8 cellular contexts compared by ENCODE assay signal in the genomic region with DNA sequence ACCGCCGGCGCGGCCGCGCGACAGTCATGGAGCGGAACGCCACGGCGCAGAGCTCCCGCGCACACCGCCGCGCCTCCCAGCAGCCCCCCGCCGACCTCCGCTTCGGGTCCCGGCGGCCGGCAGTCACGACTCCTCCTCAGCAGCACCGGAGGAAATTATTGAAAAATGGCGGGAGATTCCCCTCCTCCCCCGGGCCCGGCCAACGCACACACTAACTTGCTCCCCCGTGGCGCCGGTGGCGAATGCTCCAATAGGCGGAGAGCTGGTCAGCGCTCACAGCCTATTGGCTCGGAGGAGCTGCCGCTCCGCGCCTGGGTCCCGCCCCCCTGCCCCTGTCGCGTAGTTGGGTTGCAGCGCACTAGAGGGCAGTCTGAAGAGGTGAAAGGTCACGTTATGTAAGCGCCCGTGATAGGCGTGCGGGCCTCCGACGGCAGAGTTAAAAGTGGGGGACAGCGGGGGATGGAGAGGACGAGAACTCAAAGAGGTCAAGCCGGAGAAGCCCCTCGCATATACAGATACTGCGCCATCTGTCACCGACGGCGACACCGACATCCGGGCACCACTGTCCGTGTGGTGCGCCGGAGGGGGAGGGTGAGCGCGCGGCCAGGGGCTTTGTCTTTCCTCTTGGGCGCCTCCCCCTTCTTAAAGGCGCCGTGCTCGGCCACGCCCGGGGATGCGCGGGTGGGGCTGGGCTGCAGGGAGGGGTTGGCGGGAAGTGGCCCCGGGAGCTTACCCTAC. TPM values are rescaled to one million over a fixed set of nuclear protein-coding genes. Genes with fewer than 3 reads are reported as not detected.
DNase-seq lines count a peak whose midpoint lies in the region; ATAC-seq and TF ChIP-seq lines count a peak whose summit lies in the region.

TSS of gene BAZ1B (minus strand) at position 213 of the 738 bp plus-strand sequence. CDS start 360 bp downstream, outside the sequence.

- peak in 1 of 2 donors; percentile 5 for TF ChIP-seq POLR2A in suprapubic skin (IDR thresholded peaks at IDR 0.05)

- DNase-seq in NCI-H1092 (lab: John Stamatoyannopoulos, UW) (peak; percentile 99), globus pallidus (ENCODE audit: low spot score) (peak; percentile 98), nucleus accumbens (lab: John Stamatoyannopoulos, UW) (peak; percentile 71 to 99 (median 97)), suprapubic skin (ENCODE audit: low spot score in 2 of 2) (peak; percentile 99 to 100)

- H3K36me3 Mint-ChIP-seq in activated naive CD4-positive, alpha-beta T cell treated with anti-CD3 and anti-CD28 coated beads, Interleukin-2, amount 50 U/mL, for 24 hours, result peaks cover 17% of the 10 kb centered on the region

- H3K27ac ChIP-seq in suprapubic skin, result peak within 1 kb of the TSS; percentile 91

- TF ChIP-seq EP300 in suprapubic skin (IDR thresholded peaks at IDR 0.05), result no peak

- H3K27ac Mint-ChIP-seq in activated naive CD4-positive, alpha-beta T cell treated with anti-CD3 and anti-CD28 coated beads, Interleukin-2, amount 50 U/mL, for 24 hours, result peak within 1 kb of the TSS; percentile 97

- ATAC-seq in HG02588 (IDR thresholded peaks at IDR 0.05; ENCODE audit: unreplicated experiment) (peak; percentile 82), SK-N-SH treated with all-trans-retinoic acid at 6 μM for 48 hours (peak; percentile 95)

- no peaks in the 10 kb centered on the region for H3K36me3 ChIP-seq in suprapubic skin

- peaks cover 43% of the 10 kb centered on the region for H3K4me1 ChIP-seq in suprapubic skin

- no peaks in the 10 kb centered on the region for H3K27me3 ChIP-seq in suprapubic skin

- H3K4me1 Mint-ChIP-seq in activated naive CD4-positive, alpha-beta T cell treated with anti-CD3 and anti-CD28 coated beads, Interleukin-2, amount 50 U/mL, for 24 hours, result peaks cover 65% of the 10 kb centered on the region

- H3K9me3 ChIP-seq in suprapubic skin, result no peaks in the 10 kb centered on the region

- H3K4me3 ChIP-seq in GM08714 (ENCODE audit: low read length), result peak within 1 kb of the TSS; percentile 100
- H3K4me3 ChIP-seq in suprapubic skin, result peak within 1 kb of the TSS; percentile 91

- H3K9me3 Mint-ChIP-seq in activated naive CD4-positive, alpha-beta T cell treated with anti-CD3 and anti-CD28 coated beads, Interleukin-2, amount 50 U/mL, for 24 hours, result no peaks in the 10 kb centered on the region

- WGBS in suprapubic skin, result 0% methylated on average over 10 of the region's 76 CpGs

- peak within 1 kb of the TSS; percentile 96 for H3K4me3 Mint-ChIP-seq in activated naive CD4-positive, alpha-beta T cell treated with anti-CD3 and anti-CD28 coated beads, Interleukin-2, amount 50 U/mL, for 24 hours

- H3K27me3 Mint-ChIP-seq in activated naive CD4-positive, alpha-beta T cell treated with anti-CD3 and anti-CD28 coated beads, Interleukin-2, amount 50 U/mL, for 24 hours, result no peaks in the 10 kb centered on the region

- no peak for TF ChIP-seq CTCF in suprapubic skin (IDR thresholded peaks at IDR 0.05)

TF ChIP-seq in SK-N-SH treated with all-trans-retinoic acid at 6 μM for 48 hours, 23 proteins besides CTCF, POLR2A, EP300 and RAD21 (continues in another document):
- TF ChIP-seq RARB (CRISPR knock-in tag; IDR thresholded peaks at IDR 0.05) (no peak), GLIS3 (CRISPR knock-in tag; IDR thresholded peaks at IDR 0.05) (0 out of 2 replicates have a peak, but pooled peaks have one; percentile 62), ZNF70 (CRISPR knock-in tag; IDR thresholded peaks at IDR 0.05) (no peak), PPARA (CRISPR knock-in tag; IDR thresholded peaks at IDR 0.05; ENCODE audit: borderline replicate concordance) (no peak), OSR1 (CRISPR knock-in tag; IDR thresholded peaks at IDR 0.05) (no peak), ZNF8 (CRISPR knock-in tag; IDR thresholded peaks at IDR 0.05) (peak; percentile 8; the same call in 1 of the 2 replicates), BACH2 (CRISPR knock-in tag; IDR thresholded peaks at IDR 0.05; ENCODE audit: borderline replicate concordance) (no peak), ISL1 (CRISPR knock-in tag; IDR thresholded peaks at IDR 0.05) (no peak), ZNF565 (CRISPR knock-in tag; conservative IDR thresholded peaks at IDR 0.05; ENCODE audit: low read depth) (no peak), TSHZ2 (CRISPR knock-in tag; IDR thresholded peaks at IDR 0.05) (peak; percentile 73; the same call in 1 of the 2 replicates), SNAI2 (CRISPR knock-in tag; IDR thresholded peaks at IDR 0.05) (no peak), ESRRG (CRISPR knock-in tag; IDR thresholded peaks at IDR 0.05) (no peak), ARNTL (CRISPR knock-in tag; IDR thresholded peaks at IDR 0.05; ENCODE audit: borderline replicate concordance, low read depth) (no peak), ZC3H10 (CRISPR knock-in tag; IDR thresholded peaks at IDR 0.05) (no peak), ZFP30 (CRISPR knock-in tag; IDR thresholded peaks at IDR 0.05) (no peak), CSRNP3 (CRISPR knock-in tag; IDR thresholded peaks at IDR 0.05) (no peak), TOX (CRISPR knock-in tag; IDR thresholded peaks at IDR 0.05; ENCODE audit: borderline replicate concordance) (no peak), CSDC2 (CRISPR knock-in tag; IDR thresholded peaks at IDR 0.05) (0 out of 2 replicates have a peak, but pooled peaks have one; percentile 66), ZFP3 (CRISPR knock-in tag; IDR thresholded peaks at IDR 0.05) (no peak), CREB5 (CRISPR knock-in tag; IDR thresholded peaks at IDR 0.05; ENCODE audit: low read depth) (no peak), TCF4 (CRISPR knock-in tag; IDR thresholded peaks at IDR 0.05; ENCODE audit: borderline replicate concordance) (no peak)
- TF ChIP-seq, protein P1, sequence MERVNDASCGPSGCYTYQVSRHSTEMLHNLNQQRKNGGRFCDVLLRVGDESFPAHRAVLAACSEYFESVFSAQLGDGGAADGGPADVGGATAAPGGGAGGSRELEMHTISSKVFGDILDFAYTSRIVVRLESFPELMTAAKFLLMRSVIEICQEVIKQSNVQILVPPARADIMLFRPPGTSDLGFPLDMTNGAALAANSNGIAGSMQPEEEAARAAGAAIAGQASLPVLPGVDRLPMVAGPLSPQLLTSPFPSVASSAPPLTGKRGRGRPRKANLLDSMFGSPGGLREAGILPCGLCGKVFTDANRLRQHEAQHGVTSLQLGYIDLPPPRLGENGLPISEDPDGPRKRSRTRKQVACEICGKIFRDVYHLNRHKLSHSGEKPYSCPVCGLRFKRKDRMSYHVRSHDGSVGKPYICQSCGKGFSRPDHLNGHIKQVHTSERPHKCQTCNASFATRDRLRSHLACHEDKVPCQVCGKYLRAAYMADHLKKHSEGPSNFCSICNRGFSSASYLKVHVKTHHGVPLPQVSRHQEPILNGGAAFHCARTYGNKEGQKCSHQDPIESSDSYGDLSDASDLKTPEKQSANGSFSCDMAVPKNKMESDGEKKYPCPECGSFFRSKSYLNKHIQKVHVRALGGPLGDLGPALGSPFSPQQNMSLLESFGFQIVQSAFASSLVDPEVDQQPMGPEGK (CRISPR knock-in tag; IDR thresholded peaks at IDR 0.05; ENCODE audit: borderline replicate concordance), result peak; percentile 85; the same call in 1 of the 2 replicates

RNA-seq across cellular contexts. Expression of gene BAZ1B, which starts in this region (rescaled TPM):
- 10 to 100 TPM; 27.9 to 36.7 (median 29.6) TPM for total RNA-seq in suprapubic skin

Comparison
In these comparisons a context has a peak if more than half of its experiments do, and no peak if none do; other contexts are left out.
1. Peak in every context shown above with its lines: DNase-seq, ATAC-seq, H3K4me3 ChIP-seq and H3K27ac ChIP-seq.